11 cellular contexts compared by ENCODE assay signal in genomic region chr1:111758373-111758772, GRCh38. TPM values are rescaled to one million over a fixed set of nuclear protein-coding genes. Genes with fewer than 3 reads are reported as not detected.
DNase-seq lines count a peak whose midpoint lies in the region; ATAC-seq, FAIRE-seq and TF ChIP-seq lines count a peak whose summit lies in the region.
"Had no signal": no experiment of that assay in that cellular context is flagged by ENCODE, and none has a peak within 500 bp of the region (broad histone marks: within the 10 kb centered on the region; RNA-seq: fewer than 3 reads in every experiment).

No MANE protein-coding gene starts in this region.

- in situ Hi-C loops in HepG2 (cut with HindIII; ENCODE audit: extremely low pct_ligation_motif_present, low pct_unique_long_range_greater_than_20kb) = loop anchor here (5.0 kb wide), 1 partner anchor 36 kb away; no protein-coding TSS in a partner anchor

- H3K27me3 ChIP-seq in HepG2 (ENCODE audit: control insufficient read depth in 1 of 2, insufficient read depth in 2 of 2, low read length in 2 of 2) (no peaks in the 10 kb centered on the region; a peak in 1 of 5 replicates), right lobe of liver (no peaks in the 10 kb centered on the region), H1 (replicated peaks in 1 of 4; ENCODE audit: control insufficient read depth in 3 of 4, extremely low read depth in 1 of 4, insufficient read depth in 3 of 4, low read length in 3 of 4) (no peaks in the 10 kb centered on the region)
- H3K27me3 ChIP-seq: stomach had no signal

- H3K18ac ChIP-seq in H1 (ENCODE audit: extremely low read depth, low read length) = no peak overlapping the region

- TF ChIP-seq RAD21 in HepG2 (CRISPR knock-in tag; IDR thresholded peaks at IDR 0.05) = no peak
- peak; percentile 12 to 46; a peak in 3 of 4 replicates for TF ChIP-seq RAD21 in H1 (IDR thresholded peaks at IDR 0.05 in 1 of 2, conservative IDR thresholded peaks at IDR 0.05 in 1 of 2; ENCODE audit: low read depth in 2 of 2, low read length in 2 of 2)

- H3K56ac ChIP-seq in H1 (replicated peaks; ENCODE audit: insufficient read length, low read depth, low read length) = no peak overlapping the region

- 91% methylated on average over 2 of the region's 2 CpGs for WGBS in HepG2 (ENCODE audit: low lambda C conversion rate)
- 74% methylated on average over 2 of the region's 2 CpGs for WGBS in right lobe of liver (ENCODE audit: insufficient coverage, low coverage, low lambda C conversion rate, missing lambda C conversion rate)
- 74% methylated on average over 2 of the region's 2 CpGs; no CpG with 5 or more reads in 1 of the 2 experiments for WGBS in H1 (ENCODE audit: extremely low coverage in 1 of 2, insufficient coverage in 1 of 2, insufficient read length in 1 of 2, insufficient replicate concordance in 2 of 2, low coverage in 1 of 2, low lambda C conversion rate in 2 of 2, missing lambda C conversion rate in 1 of 2), 2 experiments

- TF ChIP-seq POLR2A in HepG2 (IDR thresholded peaks at IDR 0.05; ENCODE audit: insufficient read depth in 1 of 2, low read depth in 2 of 2, low read length in 2 of 2) (no peak), right lobe of liver (IDR thresholded peaks at IDR 0.05) (no peak), H1 (IDR thresholded peaks at IDR 0.05; ENCODE audit: control extremely low read depth in 1 of 2, low read depth in 2 of 2, low read length in 2 of 2) (no peak)

- intact Hi-C loops in HepG2 (cut with micrococcal nuclease; ENCODE audit: unreplicated experiment) (no loop called here), right lobe of liver (cut with DNase I) (no loop called here), OCI-LY7 (cut with micrococcal nuclease; ENCODE audit: unreplicated experiment) (loop anchor here (5.0 to 10.0 kb wide), 6 partner anchors 134 to 1124 kb away; no protein-coding TSS in a partner anchor)

- H3K4me1 ChIP-seq in HepG2 (ENCODE audit: insufficient read depth, low read length) (peaks cover 46% of the 10 kb centered on the region), right lobe of liver (peaks cover 0 to 26% (median 10%) of the 10 kb centered on the region in 4 donors), OCI-LY7 (ENCODE audit: insufficient read depth, low read length, poor library complexity, severe bottlenecking) (peaks cover 31% of the 10 kb centered on the region), H1 (replicated peaks in 1 of 4; ENCODE audit: control insufficient read depth in 3 of 4, insufficient read depth in 4 of 4, low read length in 3 of 4) (peaks cover 0 to 3% (median 0%) of the 10 kb centered on the region in 4 experiments; a peak in 1 of 7 replicates)

- no peak overlapping the region for H2AK5ac ChIP-seq in H1 (ENCODE audit: low read depth, low read length)

- no peak overlapping the region for H2BK12ac ChIP-seq in H1 (ENCODE audit: low read depth, low read length)

- TF ChIP-seq CTCF in HepG2 (CRISPR knock-in tag; IDR thresholded peaks at IDR 0.05) (no peak), right lobe of liver (IDR thresholded peaks at IDR 0.05) (no peak), OCI-LY7 (conservative IDR thresholded peaks at IDR 0.05; ENCODE audit: low read length) (peak; percentile 67), H1 (IDR thresholded peaks at IDR 0.05; ENCODE audit: control extremely low read depth in 1 of 3, insufficient read depth in 1 of 3, low read depth in 1 of 3, low read length in 3 of 3) (peak in 1 of 3 experiments; percentile 27; a peak in 2 of 4 replicates)

- no peaks in the 10 kb centered on the region for H4K20me1 ChIP-seq in HepG2 (ENCODE audit: insufficient read depth, low read length)
- peaks cover 6% of the 10 kb centered on the region; the same call in 1 of the 2 replicates for H4K20me1 ChIP-seq in OCI-LY7 (ENCODE audit: insufficient read depth, low read length)
- no peaks in the 10 kb centered on the region for H4K20me1 ChIP-seq in H1 (replicated peaks in 1 of 2; ENCODE audit: control insufficient read depth in 1 of 2, insufficient read depth in 2 of 2, low read length in 2 of 2)

- H3K36me3 ChIP-seq in HepG2 (replicated peaks in 1 of 2; ENCODE audit: control insufficient read depth in 1 of 2, insufficient read depth in 2 of 2, low read length in 2 of 2) (peaks cover 0 to 35% of the 10 kb centered on the region in 2 experiments; a peak in 4 of 5 replicates), right lobe of liver (peaks cover 0 to 26% (median 13%) of the 10 kb centered on the region in 4 donors), OCI-LY7 (ENCODE audit: insufficient read depth, low read length) (peaks cover 63% of the 10 kb centered on the region), H1 (ENCODE audit: control insufficient read depth in 2 of 4, insufficient read depth in 4 of 4, low read length in 3 of 4) (peaks cover 8 to 54% (median 24%) of the 10 kb centered on the region in 4 experiments; a peak in 7 of 8 replicates)

- no peak overlapping the region for H3K4me3 ChIP-seq in HepG2 (replicated peaks in 1 of 3; ENCODE audit: insufficient read depth in 1 of 3, low read depth in 2 of 3, low read length in 3 of 3)
- no peak overlapping the region for H3K4me3 ChIP-seq in right lobe of liver
- H3K4me3 ChIP-seq in OCI-LY7 (ENCODE audit: low read depth, low read length, poor library complexity, severe bottlenecking) = no peak overlapping the region
- no peak overlapping the region for H3K4me3 ChIP-seq in H1 (ENCODE audit: extremely low read depth in 1 of 4, insufficient read depth in 2 of 4, low read depth in 3 of 4, low read length in 4 of 4)
- H3K4me3 ChIP-seq: stomach had no signal

- no peak overlapping the region for H2BK15ac ChIP-seq in H1 (ENCODE audit: low read length)

- no peak overlapping the region for H3K9ac ChIP-seq in HepG2 (ENCODE audit: insufficient read depth, low read depth, low read length)
- no peak overlapping the region for H3K9ac ChIP-seq in H1 (replicated peaks in 1 of 4; ENCODE audit: extremely low read depth in 1 of 4, low read depth in 3 of 4, low read length in 3 of 4)

- no peak overlapping the region for H3K27ac Mint-ChIP-seq in stimulated activated naive CD8-positive, alpha-beta T cell treated with anti-CD3 and anti-CD28 coated beads, Interleukin-15, amount 100 ng/mL, for 72 hours

- no peaks in the 10 kb centered on the region for H3K27me3 Mint-ChIP-seq in stimulated activated naive CD8-positive, alpha-beta T cell treated with anti-CD3 and anti-CD28 coated beads, Interleukin-15, amount 100 ng/mL, for 72 hours
- H3K27me3 Mint-ChIP-seq: memory B cell had no signal

- no peak for DNase-seq in HepG2 (ENCODE audit: low spot score)
- no peak for DNase-seq in right lobe of liver
- peak; percentile 33 for DNase-seq in OCI-LY7 (ENCODE audit: low spot score)
- no peak for DNase-seq in H1 (ENCODE audit: low read depth in 1 of 2, low spot score in 2 of 2)
- DNase-seq in stimulated activated naive CD8-positive, alpha-beta T cell treated with anti-CD3 and anti-CD28 coated beads, Interleukin-15, amount 100 ng/mL, for 72 hours = no peak
- no peak for DNase-seq in NCI-H226
- DNase-seq: NCI-H526, stomach had no signal

- no peak overlapping the region for H4K91ac ChIP-seq in H1 (replicated peaks; ENCODE audit: insufficient read length, low read length)

- H3K9me3 ChIP-seq in HepG2 (ENCODE audit: low read length) (no peaks in the 10 kb centered on the region), right lobe of liver (no peaks in the 10 kb centered on the region), OCI-LY7 (ENCODE audit: low read length) (no peaks in the 10 kb centered on the region), H1 (ENCODE audit: insufficient read depth in 2 of 2, low read depth in 1 of 2, low read length in 1 of 2) (no peaks in the 10 kb centered on the region)
- H3K9me3 ChIP-seq: stomach had no signal

- no peak overlapping the region for H3K27ac ChIP-seq in HepG2 (ENCODE audit: extremely low read length, insufficient read depth, low read length)
- no peak overlapping the region for H3K27ac ChIP-seq in right lobe of liver
- no peak overlapping the region for H3K27ac ChIP-seq in OCI-LY7 (ENCODE audit: low read depth, low read length, poor library complexity, severe bottlenecking)
- H3K27ac ChIP-seq in H1 (ENCODE audit: low read depth, low read length) = no peak overlapping the region
- H3K27ac ChIP-seq: stomach had no signal

- H2BK120ac ChIP-seq in H1 (replicated peaks; ENCODE audit: low read depth, low read length) = no peak overlapping the region

- ATAC-seq in HepG2 (no peak), right lobe of liver (no peak), HG03521 (IDR thresholded peaks at IDR 0.05; ENCODE audit: unreplicated experiment) (no peak), HG03097 (IDR thresholded peaks at IDR 0.05; ENCODE audit: low FRiP score, unreplicated experiment) (no peak)
- ATAC-seq in stimulated activated naive CD8-positive, alpha-beta T cell treated with anti-CD3 and anti-CD28 coated beads, Interleukin-15, amount 100 ng/mL, for 72 hours = no peak

- no peak overlapping the region for H2BK20ac ChIP-seq in H1 (ENCODE audit: low read length)

- H3K79me2 ChIP-seq in HepG2 (ENCODE audit: insufficient read depth, low read length) = peaks cover 23% of the 10 kb centered on the region
- H3K79me2 ChIP-seq in OCI-LY7 (ENCODE audit: insufficient read depth, low read depth, low read length) = peaks cover 66% of the 10 kb centered on the region
- peaks cover 3 to 32% of the 10 kb centered on the region in 2 experiments; a peak in 3 of 4 replicates for H3K79me2 ChIP-seq in H1 (ENCODE audit: control insufficient read depth in 1 of 2, insufficient read depth in 2 of 2, low read length in 2 of 2)

- H3K9me3 Mint-ChIP-seq in stimulated activated naive CD8-positive, alpha-beta T cell treated with anti-CD3 and anti-CD28 coated beads, Interleukin-15, amount 100 ng/mL, for 72 hours = no peaks in the 10 kb centered on the region
- H3K9me3 Mint-ChIP-seq: memory B cell had no signal

- no peak overlapping the region for H2AFZ ChIP-seq in HepG2 (ENCODE audit: low read length)
- H2AFZ ChIP-seq in OCI-LY7 (ENCODE audit: low read length) = no peak overlapping the region
- H2AFZ ChIP-seq in H1 (ENCODE audit: low read length) = no peak overlapping the region

- POLR2A ChIA-PET in HepG2 (lab: Yijun Ruan, JAX) = no interaction called here
- POLR2A ChIA-PET in OCI-LY7 (lab: Charles Lee) = no interaction called here
- POLR2A ChIA-PET in H1 (lab: Charles Lee; ENCODE audit: partially characterized antibody) = interaction anchor here (0.7 to 3.5 kb wide), 3 partner anchors 9 to 41 kb away, joined by 3 to 26 read pairs (median 9); no protein-coding TSS in a partner anchor

- BruUV-seq in HepG2 (replicated peaks; lab: Mats Ljungman, UMichigan) = no TSS peak
- no TSS peak for BruUV-seq in OCI-LY7 (replicated peaks; lab: Mats Ljungman, UMichigan)

- CTCF ChIA-PET in HepG2 (lab: Yijun Ruan, JAX; ENCODE audit: low intra/inter-chr PET ratio, low total read pairs) (no interaction called here), OCI-LY7 (lab: Charles Lee; ENCODE audit: unreplicated experiment) (no interaction called here), H1 (lab: Charles Lee; ENCODE audit: partially characterized antibody) (interaction anchor here (0.6 to 40.4 kb wide), 5 partner anchors 9 to 295 kb away, joined by 3 to 1070 read pairs (median 4); partner anchors contain the start of gene INKA2)

- FAIRE-seq in HepG2 (lab: Jason Lieb, UNC) (no peak), H1 (lab: Jason Lieb, UNC) (no peak)

- H3K9me2 ChIP-seq in OCI-LY7 (ENCODE audit: insufficient read depth, low read length) = no peaks in the 10 kb centered on the region

- no peak overlapping the region for H3K23ac ChIP-seq in H1 (ENCODE audit: insufficient read length)

- no peak overlapping the region for H4K8ac ChIP-seq in H1 (ENCODE audit: extremely low read depth, insufficient read depth, low read length)

- H3K4me2 ChIP-seq in HepG2 (ENCODE audit: low read depth, low read length) (no peak overlapping the region), OCI-LY7 (ENCODE audit: low read length) (no peak overlapping the region), H1 (ENCODE audit: insufficient read depth in 1 of 2, low read depth in 2 of 2, low read length in 2 of 2) (no peak overlapping the region)

- no peak overlapping the region for H3K14ac ChIP-seq in H1 (ENCODE audit: insufficient read length)

- H2BK5ac ChIP-seq in H1 (ENCODE audit: low read depth, low read length) = no peak overlapping the region

- TF ChIP-seq EP300 in HepG2 (IDR thresholded peaks at IDR 0.05; ENCODE audit: low read depth in 2 of 2, low read length in 2 of 2) (no peak), HepG2 (CRISPR knock-in tag; IDR thresholded peaks at IDR 0.05; ENCODE audit: borderline replicate concordance) (no peak), H1 (IDR thresholded peaks at IDR 0.05; ENCODE audit: borderline replicate concordance in 1 of 2, low read depth in 2 of 2, low read length in 2 of 2) (no peak)

- no peak overlapping the region for H3K4ac ChIP-seq in H1 (replicated peaks; ENCODE audit: insufficient read length, low read depth, low read length)

- H3K4me3 Mint-ChIP-seq in stimulated activated naive CD8-positive, alpha-beta T cell treated with anti-CD3 and anti-CD28 coated beads, Interleukin-15, amount 100 ng/mL, for 72 hours = peak overlapping the region; percentile 3 to 66
- H3K4me3 Mint-ChIP-seq: memory B cell had no signal

- 0 out of 2 replicates have a peak, but pooled peaks cover 2% of the 10 kb centered on the region for H3K23me2 ChIP-seq in H1 (ENCODE audit: low read depth, low read length)

- peaks cover 31% of the 10 kb centered on the region for H3K4me1 Mint-ChIP-seq in stimulated activated naive CD8-positive, alpha-beta T cell treated with anti-CD3 and anti-CD28 coated beads, Interleukin-15, amount 100 ng/mL, for 72 hours

- peaks cover 2% of the 10 kb centered on the region; the same call in 1 of the 2 replicates for H3K79me1 ChIP-seq in H1 (ENCODE audit: low read depth, low read length)

- no peak overlapping the region for H4K5ac ChIP-seq in H1 (ENCODE audit: insufficient read length, low read depth, low read length)

RNA-seq across cellular contexts. Expression of gene DDX20, which starts 2.7 kb away (rescaled TPM):
- 14.3 and 20.0 TPM in 2 replicates for total RNA-seq in HepG2 (2016; rRNA removed; fragmentation: Illumina TruSeq; extraction: Trizol)
- 1.8 and 2.2 TPM in 2 replicates for total RNA-seq in HepG2 (2016; cell fraction: cytosol; rRNA removed; fragmentation: Illumina TruSeq; extraction: Trizol; ENCODE audit: low read depth)
- 13.8 and 19.4 TPM in 2 replicates for total RNA-seq in HepG2 (2016; cell fraction: insoluble cytoplasmic fraction; rRNA removed; fragmentation: Illumina TruSeq; extraction: Trizol)
- total RNA-seq in HepG2 (2016; cell fraction: membrane; rRNA removed; fragmentation: Illumina TruSeq; extraction: Trizol) = 5.0 and 6.5 TPM in 2 replicates
- 13.8 TPM in 2 replicates for total RNA-seq in HepG2 (2016; cell fraction: nucleus; rRNA removed; fragmentation: Illumina TruSeq; extraction: Trizol)
- polyA plus RNA-seq in HepG2 (2011; rRNA removed) = 3.2 and 4.0 TPM in 2 replicates
- 1.7 and 2.4 TPM in 2 replicates for polyA plus RNA-seq in HepG2 (2011; cell fraction: cytosol; rRNA removed)
- 4.0 and 5.2 TPM in 2 replicates for polyA plus RNA-seq in HepG2 (2011; cell fraction: nucleus; rRNA removed)
- 4.6 and 6.6 TPM in 2 replicates for polyA plus RNA-seq in HepG2 (2012)
- polyA plus RNA-seq in HepG2 (2016; cell fraction: cytosol; fragmentation: Illumina TruSeq; extraction: Trizol; ENCODE audit: low read depth) = 0.71 and 0.80 TPM in 2 replicates
- 13.4 and 14.2 TPM in 2 replicates for polyA plus RNA-seq in HepG2 (2016; cell fraction: insoluble cytoplasmic fraction; fragmentation: Illumina TruSeq; extraction: Trizol; ENCODE audit: low read depth)
- polyA plus RNA-seq in HepG2 (2016; cell fraction: membrane; fragmentation: Illumina TruSeq; extraction: Trizol; ENCODE audit: low read depth) = 1.7 and 2.0 TPM in 2 replicates
- polyA plus RNA-seq in HepG2 (2016; cell fraction: nucleus; fragmentation: Illumina TruSeq; extraction: Trizol; ENCODE audit: insufficient read depth, low read depth) = 14.9 and 15.2 TPM in 2 replicates
- 5.0 and 17.2 TPM in 2 replicates for polyA minus RNA-seq in HepG2 (2011; rRNA and poly(A)+ RNA removed; ENCODE audit: low replicate concordance)
- 4.1 and 4.2 TPM in 2 replicates for polyA minus RNA-seq in HepG2 (2011; cell fraction: cytosol; rRNA and poly(A)+ RNA removed)
- polyA minus RNA-seq in HepG2 (2011; cell fraction: nucleus; rRNA and poly(A)+ RNA removed) = 15.5 and 16.4 TPM in 2 replicates
- total RNA-seq in right lobe of liver = 10 to 100 TPM in 2 of 6 experiments, 1 to 10 TPM in 4; 3.9 to 11.6 (median 5.1) TPM
- 28.8 and 32.9 TPM in 2 replicates for total RNA-seq in OCI-LY7 (2014; rRNA removed; shearing (Covaris generic))
- total RNA-seq in OCI-LY7 (2022) = 23.0 and 30.0 TPM in 2 replicates
- total RNA-seq in H1 (2021; fragmentation: NEBNext Ultra II Directional; extraction: Animal tissue kit (Norgen Biotek cat#: 25700)) = 24.7 and 25.4 TPM in 2 replicates
- polyA plus RNA-seq in H1 (2011; rRNA removed) = 5.4 and 7.5 TPM in 2 replicates
- 9.9 TPM for polyA plus RNA-seq in H1 (2011; cell fraction: cytosol; rRNA removed)
- 5.2 TPM for polyA plus RNA-seq in H1 (2011; cell fraction: nucleus; rRNA removed)
- polyA plus RNA-seq in H1 (2012, experiment 1 of 2) = 11.0 to 15.2 TPM (median 12.3 TPM) in 4 replicates
- polyA plus RNA-seq in H1 (2012, experiment 2 of 2) = 2.0 TPM
- polyA plus RNA-seq in H1 (2013, experiment 1 of 2) = 14.9 TPM
- 14.6 TPM for polyA plus RNA-seq in H1 (2013, experiment 2 of 2)
- polyA minus RNA-seq in H1 (2011; rRNA and poly(A)+ RNA removed) = 12.3 and 17.1 TPM in 2 replicates
- polyA minus RNA-seq in H1 (2011; cell fraction: cytosol; rRNA and poly(A)+ RNA removed) = 13.5 TPM
- polyA minus RNA-seq in H1 (2011; cell fraction: nucleus; rRNA and poly(A)+ RNA removed) = 16.8 TPM

RNA-seq across cellular contexts. Expression of gene INKA2, which starts 19.2 kb away (rescaled TPM):
- total RNA-seq in HepG2 (2016; rRNA removed; fragmentation: Illumina TruSeq; extraction: Trizol) (4.6 and 6.1 TPM in 2 replicates), right lobe of liver (1 to 10 TPM in 4 of 6 experiments, under 1 TPM in 2; 0.43 to 2.2 (median 1.4) TPM), OCI-LY7 (2022) (10.8 and 12.2 TPM in 2 replicates)
- 0.61 and 1.2 TPM in 2 replicates for total RNA-seq in HepG2 (2016; cell fraction: cytosol; rRNA removed; fragmentation: Illumina TruSeq; extraction: Trizol; ENCODE audit: low read depth)
- 4.0 and 4.3 TPM in 2 replicates for total RNA-seq in HepG2 (2016; cell fraction: insoluble cytoplasmic fraction; rRNA removed; fragmentation: Illumina TruSeq; extraction: Trizol)
- total RNA-seq in HepG2 (2016; cell fraction: membrane; rRNA removed; fragmentation: Illumina TruSeq; extraction: Trizol) = 2.5 and 2.9 TPM in 2 replicates
- 4.0 and 4.7 TPM in 2 replicates for total RNA-seq in HepG2 (2016; cell fraction: nucleus; rRNA removed; fragmentation: Illumina TruSeq; extraction: Trizol)
- polyA plus RNA-seq in HepG2 (2011; rRNA removed) (2.6 TPM in 2 replicates), H1 (2011; rRNA removed) (4.2 and 5.7 TPM in 2 replicates)
- polyA plus RNA-seq in HepG2 (2011; cell fraction: cytosol; rRNA removed) = 1.3 TPM in 2 replicates
- polyA plus RNA-seq in HepG2 (2011; cell fraction: nucleus; rRNA removed) = 2.5 and 3.6 TPM in 2 replicates
- polyA plus RNA-seq in HepG2 (2012) = 1.7 and 2.4 TPM in 2 replicates
- 0.77 and 1.1 TPM in 2 replicates for polyA plus RNA-seq in HepG2 (2016; cell fraction: cytosol; fragmentation: Illumina TruSeq; extraction: Trizol; ENCODE audit: low read depth)
- polyA plus RNA-seq in HepG2 (2016; cell fraction: insoluble cytoplasmic fraction; fragmentation: Illumina TruSeq; extraction: Trizol; ENCODE audit: low read depth) = 2.2 and 3.8 TPM in 2 replicates
- 1.9 and 2.0 TPM in 2 replicates for polyA plus RNA-seq in HepG2 (2016; cell fraction: membrane; fragmentation: Illumina TruSeq; extraction: Trizol; ENCODE audit: low read depth)
- 6.2 and 10.3 TPM in 2 replicates for polyA plus RNA-seq in HepG2 (2016; cell fraction: nucleus; fragmentation: Illumina TruSeq; extraction: Trizol; ENCODE audit: insufficient read depth, low read depth)
- polyA minus RNA-seq in HepG2 (2011; rRNA and poly(A)+ RNA removed; ENCODE audit: low replicate concordance) = 4.9 and 8.9 TPM in 2 replicates
- 1.6 TPM in 1 of 2 replicates, not detected in the other for polyA minus RNA-seq in HepG2 (2011; cell fraction: cytosol; rRNA and poly(A)+ RNA removed)
- 6.2 and 9.3 TPM in 2 replicates for polyA minus RNA-seq in HepG2 (2011; cell fraction: nucleus; rRNA and poly(A)+ RNA removed)
- total RNA-seq in OCI-LY7 (2014; rRNA removed; shearing (Covaris generic)) = 3.9 and 4.1 TPM in 2 replicates
- total RNA-seq in H1 (2021; fragmentation: NEBNext Ultra II Directional; extraction: Animal tissue kit (Norgen Biotek cat#: 25700)) = 10.9 and 11.5 TPM in 2 replicates
- polyA plus RNA-seq in H1 (2011; cell fraction: cytosol; rRNA removed) = 5.8 TPM
- 7.1 TPM for polyA plus RNA-seq in H1 (2011; cell fraction: nucleus; rRNA removed)
- polyA plus RNA-seq in H1 (2012, experiment 1 of 2) = 9.7 to 13.7 TPM (median 10.9 TPM) in 4 replicates
- 6.0 TPM for polyA plus RNA-seq in H1 (2012, experiment 2 of 2)
- 2.7 TPM for polyA plus RNA-seq in H1 (2013, experiment 1 of 2)
- 2.4 TPM for polyA plus RNA-seq in H1 (2013, experiment 2 of 2)
- 9.7 and 10.6 TPM in 2 replicates for polyA minus RNA-seq in H1 (2011; rRNA and poly(A)+ RNA removed)
- 3.5 TPM for polyA minus RNA-seq in H1 (2011; cell fraction: cytosol; rRNA and poly(A)+ RNA removed)
- polyA minus RNA-seq in H1 (2011; cell fraction: nucleus; rRNA and poly(A)+ RNA removed) = 15.2 TPM

Comparison
In these comparisons a context has a peak if more than half of its experiments do, and no peak if none do; other contexts are left out.
1. Of the 41 proteins assayed by ChIP-seq in both HepG2 and H1: peak only in HepG2: none; only in H1: RAD21; in both: none; in neither: 39; mixed calls (peak in some experiments, not most) for 1.